ENCODE assay signal across 1 cellular context in the genomic region with DNA sequence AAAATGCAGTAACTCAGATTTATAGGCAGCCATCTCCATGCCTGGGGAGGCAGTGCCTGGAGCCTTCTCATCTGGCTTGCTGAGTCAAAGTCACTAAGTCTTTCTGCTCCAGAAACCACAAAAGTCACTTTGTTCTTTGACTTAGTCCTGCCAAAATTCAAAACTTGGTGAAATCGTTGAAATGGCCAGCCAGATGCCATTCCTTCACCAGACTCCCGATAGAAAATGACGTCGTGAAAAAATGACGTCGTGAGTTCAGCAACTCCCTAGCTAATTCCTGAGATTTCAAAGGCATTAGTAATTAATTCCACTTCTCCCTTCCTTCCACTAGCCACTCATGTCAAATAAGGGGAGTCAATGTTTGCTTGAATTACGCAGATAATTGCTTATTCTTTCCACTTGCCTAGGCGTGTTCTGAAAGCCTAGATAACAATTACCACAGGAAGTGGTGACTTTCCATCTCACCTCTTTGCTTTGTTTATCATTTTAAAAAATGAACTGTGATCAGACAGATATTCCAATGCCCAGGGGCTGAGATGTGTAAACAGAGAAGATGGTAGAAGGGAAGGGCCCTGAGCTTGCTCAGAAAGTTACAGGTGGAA.
TF ChIP-seq lines count a peak whose summit lies in the region.

No MANE protein-coding gene starts in this region.

TF ChIP-seq in H1, 55 proteins besides CTCF, POLR2A, EP300 and RAD21:
- no peak for TF ChIP-seq ATF3 (IDR thresholded peaks at IDR 0.05; ENCODE audit: insufficient read depth, low read depth, low read length)
- TF ChIP-seq, protein P1, sequence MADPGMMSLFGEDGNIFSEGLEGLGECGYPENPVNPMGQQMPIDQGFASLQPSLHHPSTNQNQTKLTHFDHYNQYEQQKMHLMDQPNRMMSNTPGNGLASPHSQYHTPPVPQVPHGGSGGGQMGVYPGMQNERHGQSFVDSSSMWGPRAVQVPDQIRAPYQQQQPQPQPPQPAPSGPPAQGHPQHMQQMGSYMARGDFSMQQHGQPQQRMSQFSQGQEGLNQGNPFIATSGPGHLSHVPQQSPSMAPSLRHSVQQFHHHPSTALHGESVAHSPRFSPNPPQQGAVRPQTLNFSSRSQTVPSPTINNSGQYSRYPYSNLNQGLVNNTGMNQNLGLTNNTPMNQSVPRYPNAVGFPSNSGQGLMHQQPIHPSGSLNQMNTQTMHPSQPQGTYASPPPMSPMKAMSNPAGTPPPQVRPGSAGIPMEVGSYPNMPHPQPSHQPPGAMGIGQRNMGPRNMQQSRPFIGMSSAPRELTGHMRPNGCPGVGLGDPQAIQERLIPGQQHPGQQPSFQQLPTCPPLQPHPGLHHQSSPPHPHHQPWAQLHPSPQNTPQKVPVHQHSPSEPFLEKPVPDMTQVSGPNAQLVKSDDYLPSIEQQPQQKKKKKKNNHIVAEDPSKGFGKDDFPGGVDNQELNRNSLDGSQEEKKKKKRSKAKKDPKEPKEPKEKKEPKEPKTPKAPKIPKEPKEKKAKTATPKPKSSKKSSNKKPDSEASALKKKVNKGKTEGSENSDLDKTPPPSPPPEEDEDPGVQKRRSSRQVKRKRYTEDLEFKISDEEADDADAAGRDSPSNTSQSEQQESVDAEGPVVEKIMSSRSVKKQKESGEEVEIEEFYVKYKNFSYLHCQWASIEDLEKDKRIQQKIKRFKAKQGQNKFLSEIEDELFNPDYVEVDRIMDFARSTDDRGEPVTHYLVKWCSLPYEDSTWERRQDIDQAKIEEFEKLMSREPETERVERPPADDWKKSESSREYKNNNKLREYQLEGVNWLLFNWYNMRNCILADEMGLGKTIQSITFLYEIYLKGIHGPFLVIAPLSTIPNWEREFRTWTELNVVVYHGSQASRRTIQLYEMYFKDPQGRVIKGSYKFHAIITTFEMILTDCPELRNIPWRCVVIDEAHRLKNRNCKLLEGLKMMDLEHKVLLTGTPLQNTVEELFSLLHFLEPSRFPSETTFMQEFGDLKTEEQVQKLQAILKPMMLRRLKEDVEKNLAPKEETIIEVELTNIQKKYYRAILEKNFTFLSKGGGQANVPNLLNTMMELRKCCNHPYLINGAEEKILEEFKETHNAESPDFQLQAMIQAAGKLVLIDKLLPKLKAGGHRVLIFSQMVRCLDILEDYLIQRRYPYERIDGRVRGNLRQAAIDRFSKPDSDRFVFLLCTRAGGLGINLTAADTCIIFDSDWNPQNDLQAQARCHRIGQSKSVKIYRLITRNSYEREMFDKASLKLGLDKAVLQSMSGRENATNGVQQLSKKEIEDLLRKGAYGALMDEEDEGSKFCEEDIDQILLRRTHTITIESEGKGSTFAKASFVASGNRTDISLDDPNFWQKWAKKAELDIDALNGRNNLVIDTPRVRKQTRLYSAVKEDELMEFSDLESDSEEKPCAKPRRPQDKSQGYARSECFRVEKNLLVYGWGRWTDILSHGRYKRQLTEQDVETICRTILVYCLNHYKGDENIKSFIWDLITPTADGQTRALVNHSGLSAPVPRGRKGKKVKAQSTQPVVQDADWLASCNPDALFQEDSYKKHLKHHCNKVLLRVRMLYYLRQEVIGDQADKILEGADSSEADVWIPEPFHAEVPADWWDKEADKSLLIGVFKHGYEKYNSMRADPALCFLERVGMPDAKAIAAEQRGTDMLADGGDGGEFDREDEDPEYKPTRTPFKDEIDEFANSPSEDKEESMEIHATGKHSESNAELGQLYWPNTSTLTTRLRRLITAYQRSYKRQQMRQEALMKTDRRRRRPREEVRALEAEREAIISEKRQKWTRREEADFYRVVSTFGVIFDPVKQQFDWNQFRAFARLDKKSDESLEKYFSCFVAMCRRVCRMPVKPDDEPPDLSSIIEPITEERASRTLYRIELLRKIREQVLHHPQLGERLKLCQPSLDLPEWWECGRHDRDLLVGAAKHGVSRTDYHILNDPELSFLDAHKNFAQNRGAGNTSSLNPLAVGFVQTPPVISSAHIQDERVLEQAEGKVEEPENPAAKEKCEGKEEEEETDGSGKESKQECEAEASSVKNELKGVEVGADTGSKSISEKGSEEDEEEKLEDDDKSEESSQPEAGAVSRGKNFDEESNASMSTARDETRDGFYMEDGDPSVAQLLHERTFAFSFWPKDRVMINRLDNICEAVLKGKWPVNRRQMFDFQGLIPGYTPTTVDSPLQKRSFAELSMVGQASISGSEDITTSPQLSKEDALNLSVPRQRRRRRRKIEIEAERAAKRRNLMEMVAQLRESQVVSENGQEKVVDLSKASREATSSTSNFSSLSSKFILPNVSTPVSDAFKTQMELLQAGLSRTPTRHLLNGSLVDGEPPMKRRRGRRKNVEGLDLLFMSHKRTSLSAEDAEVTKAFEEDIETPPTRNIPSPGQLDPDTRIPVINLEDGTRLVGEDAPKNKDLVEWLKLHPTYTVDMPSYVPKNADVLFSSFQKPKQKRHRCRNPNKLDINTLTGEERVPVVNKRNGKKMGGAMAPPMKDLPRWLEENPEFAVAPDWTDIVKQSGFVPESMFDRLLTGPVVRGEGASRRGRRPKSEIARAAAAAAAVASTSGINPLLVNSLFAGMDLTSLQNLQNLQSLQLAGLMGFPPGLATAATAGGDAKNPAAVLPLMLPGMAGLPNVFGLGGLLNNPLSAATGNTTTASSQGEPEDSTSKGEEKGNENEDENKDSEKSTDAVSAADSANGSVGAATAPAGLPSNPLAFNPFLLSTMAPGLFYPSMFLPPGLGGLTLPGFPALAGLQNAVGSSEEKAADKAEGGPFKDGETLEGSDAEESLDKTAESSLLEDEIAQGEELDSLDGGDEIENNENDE (IDR thresholded peaks at IDR 0.05; ENCODE audit: insufficient replicate concordance, low read length) = no peak
- TF ChIP-seq PHF8 (conservative IDR thresholded peaks at IDR 0.05; ENCODE audit: low read depth, low read length) = no peak
- TF ChIP-seq BCL11A (IDR thresholded peaks at IDR 0.05; ENCODE audit: low read depth in 2 of 2, low read length in 2 of 2) = no peak
- TF ChIP-seq FOSL1 (IDR thresholded peaks at IDR 0.05; ENCODE audit: insufficient read depth, low read depth, low read length) = no peak
- TF ChIP-seq SRF (IDR thresholded peaks at IDR 0.05; ENCODE audit: low read depth, low read length) = no peak
- TF ChIP-seq POU5F1 (IDR thresholded peaks at IDR 0.05; ENCODE audit: low read depth, low read length) = no peak
- no peak for TF ChIP-seq KDM5A (IDR thresholded peaks at IDR 0.05; ENCODE audit: low read length)
- TF ChIP-seq RFX5 (IDR thresholded peaks at IDR 0.05; ENCODE audit: borderline replicate concordance, low read depth, low read length) = no peak
- no peak for TF ChIP-seq CTBP2 (IDR thresholded peaks at IDR 0.05; ENCODE audit: borderline replicate concordance, insufficient read depth, insufficient read length, low read length)
